8 cellular contexts compared by ENCODE assay signal in the genomic region with DNA sequence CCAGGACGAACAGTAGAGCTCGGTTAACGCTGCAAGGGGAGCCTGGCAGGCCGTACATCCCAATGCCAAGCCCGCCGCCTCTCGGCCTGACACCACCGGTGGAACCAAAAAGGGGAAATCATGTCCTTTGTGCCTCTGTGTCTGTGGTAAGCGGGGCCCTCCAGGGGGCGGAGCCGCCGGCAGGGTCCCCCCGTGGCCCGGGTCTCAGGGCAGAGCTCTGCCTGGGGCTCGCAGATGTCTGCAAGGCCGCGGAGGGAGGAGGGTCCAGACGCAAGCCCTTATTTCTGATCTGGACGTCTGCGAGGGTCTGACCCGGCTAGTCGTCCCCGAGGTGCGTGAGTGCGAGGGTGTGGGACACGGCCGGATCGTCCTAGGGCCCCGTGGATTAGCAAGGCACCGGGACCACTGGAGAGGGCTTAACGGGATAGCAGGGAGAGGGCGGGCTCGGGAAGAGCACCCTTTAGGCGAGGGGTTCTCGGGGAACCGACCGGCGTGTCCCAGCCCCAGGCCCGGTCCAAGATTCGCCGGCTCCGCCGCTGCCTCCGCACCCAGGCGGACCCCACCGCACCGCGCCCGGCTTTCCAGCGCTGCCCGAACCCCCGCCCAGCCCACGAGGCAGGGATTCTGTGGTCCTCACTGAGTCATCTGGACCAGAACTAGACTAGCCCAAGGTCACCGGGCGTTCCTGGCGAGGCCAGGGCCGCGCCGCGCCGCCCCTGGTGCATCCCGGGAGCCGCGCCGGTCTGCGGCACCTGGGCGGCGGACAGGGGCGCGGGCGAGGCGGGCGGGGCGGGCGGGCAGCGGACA. TPM values are rescaled to one million over a fixed set of nuclear protein-coding genes. Genes with fewer than 3 reads are reported as not detected.
A peak's percentile ranks its signal among the peaks of the same experiment; 100 is the strongest.
DNase-seq lines count a peak whose midpoint lies in the region; ATAC-seq and TF ChIP-seq lines count a peak whose summit lies in the region.

No MANE protein-coding gene starts in this region.

- H3K9me3 Mint-ChIP-seq in activated naive CD8-positive, alpha-beta T cell treated with anti-CD3 and anti-CD28 coated beads, Interleukin-2, amount 10 ng/mL, durations not matched to agents 7 days and 5 days = no peaks in the 10 kb centered on the region

- peak; percentile 60 for DNase-seq in DMS 273 (lab: John Stamatoyannopoulos, UW; ENCODE audit: unreplicated experiment)
- DNase-seq in DMS 273 treated with DMSO at 0.1 percent for 48 hours (lab: John Stamatoyannopoulos, UW) = no peak
- DNase-seq in SKM-1 (lab: John Stamatoyannopoulos, UW; ENCODE audit: unreplicated experiment) = peak; percentile 77
- DNase-seq in activated naive CD8-positive, alpha-beta T cell treated with anti-CD3 and anti-CD28 coated beads, Interleukin-2, amount 10 ng/mL, durations not matched to agents 7 days and 5 days = peak; percentile 74
- peak; percentile 26 to 53 for DNase-seq in heart right ventricle
- peak; percentile 87 for DNase-seq in posterior vena cava (ENCODE audit: low spot score)
- peak; percentile 80 for DNase-seq in upper lobe of right lung

- H3K36me3 Mint-ChIP-seq in activated naive CD8-positive, alpha-beta T cell treated with anti-CD3 and anti-CD28 coated beads, Interleukin-2, amount 10 ng/mL, durations not matched to agents 7 days and 5 days = peaks cover 2% of the 10 kb centered on the region

- peak overlapping the region; percentile 94 for H3K4me3 Mint-ChIP-seq in activated naive CD8-positive, alpha-beta T cell treated with anti-CD3 and anti-CD28 coated beads, Interleukin-2, amount 10 ng/mL, durations not matched to agents 7 days and 5 days

- H3K4me3 ChIP-seq in heart right ventricle (peak overlapping the region; percentile 56 to 98 (median 88)), upper lobe of right lung (peak overlapping the region; percentile 81)

- H3K27me3 Mint-ChIP-seq in activated naive CD8-positive, alpha-beta T cell treated with anti-CD3 and anti-CD28 coated beads, Interleukin-2, amount 10 ng/mL, durations not matched to agents 7 days and 5 days = no peaks in the 10 kb centered on the region

- POLR2A ChIA-PET in activated naive CD8-positive, alpha-beta T cell treated with anti-CD3 and anti-CD28 coated beads, Interleukin-2, amount 10 ng/mL, durations not matched to agents 7 days and 5 days (lab: Charles Lee) = interaction anchor here (0.5 to 2.5 kb wide), 11 partner anchors 63 to 428 kb away, joined by 3 to 13 read pairs (median 3); partner anchors contain the start of genes CFAP99, GRK4, RNF4 and ZFYVE28

- H3K4me1 ChIP-seq in heart right ventricle = peaks cover 10 to 39% (median 32%) of the 10 kb centered on the region in 9 donors
- peaks cover 19% of the 10 kb centered on the region for H3K4me1 ChIP-seq in upper lobe of right lung

- 1 to 3% methylated on average over 54 to 76 of the region's 76 CpGs for WGBS in heart right ventricle, 2 donors

- ATAC-seq in HG03108 (IDR thresholded peaks at IDR 0.05; ENCODE audit: unreplicated experiment) (peak; percentile 15), heart right ventricle (peak; percentile 2 to 23 (median 12)), upper lobe of right lung (peak; percentile 4)
- peak; percentile 16 for ATAC-seq in activated naive CD8-positive, alpha-beta T cell treated with anti-CD3 and anti-CD28 coated beads, Interleukin-2, amount 10 ng/mL, durations not matched to agents 7 days and 5 days (ENCODE audit: low read depth)

- H3K27ac ChIP-seq in heart right ventricle (peak overlapping the region; percentile 80 to 98 (median 98)), upper lobe of right lung (peak overlapping the region; percentile 92)

- peak overlapping the region; percentile 94 for H3K27ac Mint-ChIP-seq in activated naive CD8-positive, alpha-beta T cell treated with anti-CD3 and anti-CD28 coated beads, Interleukin-2, amount 10 ng/mL, durations not matched to agents 7 days and 5 days

- H3K4me1 Mint-ChIP-seq in activated naive CD8-positive, alpha-beta T cell treated with anti-CD3 and anti-CD28 coated beads, Interleukin-2, amount 10 ng/mL, durations not matched to agents 7 days and 5 days = peaks cover 18% of the 10 kb centered on the region

- H3K36me3 ChIP-seq in heart right ventricle (peaks cover 0 to 7% (median 0%) of the 10 kb centered on the region in 9 donors), upper lobe of right lung (no peaks in the 10 kb centered on the region)

- TF ChIP-seq CTCF in heart right ventricle (IDR thresholded peaks at IDR 0.05) (peak in 4 of 9 donors; percentile 33 to 43 (median 35)), upper lobe of right lung (IDR thresholded peaks at IDR 0.05) (peak; percentile 13)

- no peaks in the 10 kb centered on the region for H3K9me3 ChIP-seq in heart right ventricle
- no peaks in the 10 kb centered on the region for H3K9me3 ChIP-seq in upper lobe of right lung

- no peaks in the 10 kb centered on the region for H3K27me3 ChIP-seq in heart right ventricle
- no peaks in the 10 kb centered on the region for H3K27me3 ChIP-seq in upper lobe of right lung

- intact Hi-C loops in heart right ventricle (cut with DNase I) (loop anchor here in 5 of 10 donors (1.0 to 5.0 kb wide), 4 partner anchors 67 to 293 kb away; partner anchors contain the start of genes RNF4 (in 4 of the 5), HAUS3 (in 1 of the 5) and POLN (in 1 of the 5)), posterior vena cava (cut with DNase I) (no loop called here), upper lobe of right lung (cut with DNase I) (no loop called here)

RNA-seq across cellular contexts. Expression of gene FAM193A, which starts 0.9 kb away (rescaled TPM):
- 10 to 100 TPM; 37.0 to 37.7 TPM for total RNA-seq in activated naive CD8-positive, alpha-beta T cell treated with anti-CD3 and anti-CD28 coated beads, Interleukin-2, amount 10 ng/mL, durations not matched to agents 7 days and 5 days
- total RNA-seq in heart right ventricle (10 to 100 TPM; 12.6 to 20.6 (median 16.3) TPM), posterior vena cava (10 to 100 TPM; 18.6 to 20.3 TPM), upper lobe of right lung (28.9 TPM)
- 10 to 100 TPM in 1 of 2 donors, 1 to 10 TPM in 1; 7.5 to 14.3 TPM for polyA plus RNA-seq in heart right ventricle
